In the genomic region with DNA sequence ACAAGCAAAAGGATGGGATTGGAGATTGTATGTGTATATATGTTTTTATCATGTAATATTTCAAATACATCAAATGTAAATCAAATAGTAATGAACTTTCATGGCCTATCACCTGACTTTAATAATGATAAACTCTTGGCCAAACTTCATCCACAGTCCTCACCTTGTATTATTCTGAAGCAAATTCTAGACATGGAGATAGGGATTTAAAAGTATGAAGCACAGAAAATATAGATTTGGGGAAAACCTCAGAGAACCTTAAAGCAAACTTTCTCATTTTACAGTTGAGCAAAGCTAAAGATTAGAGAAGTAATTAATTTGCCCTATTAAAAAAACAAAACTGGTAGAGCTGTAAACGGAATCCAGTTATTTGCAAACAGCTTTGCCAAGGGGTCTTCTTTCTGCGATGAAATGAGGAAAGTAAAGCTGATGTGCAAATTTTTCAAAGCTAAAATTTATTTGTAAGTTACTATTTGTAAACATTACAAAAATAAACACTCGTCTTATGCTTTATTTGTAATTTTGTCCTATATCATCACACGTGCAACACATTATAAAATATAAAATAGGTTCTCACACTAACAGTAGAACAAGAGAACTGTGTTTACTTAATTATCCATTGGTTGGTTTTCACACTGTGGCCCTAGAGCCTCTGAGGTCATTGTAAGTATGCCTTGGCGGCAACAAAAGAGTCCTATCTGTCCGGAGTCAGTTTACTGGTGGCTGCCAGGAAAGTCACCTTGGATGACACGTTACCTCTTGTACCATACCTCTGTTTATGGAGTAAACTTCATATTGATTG, we compare ENCODE assay signal across 2 cellular contexts.
A peak's percentile ranks its signal among the peaks of the same experiment; 100 is the strongest.
TF ChIP-seq lines count a peak whose summit lies in the region.

No MANE protein-coding gene starts in this region.

TF ChIP-seq in liver, 16 proteins besides CTCF, POLR2A, EP300 and RAD21:
- TF ChIP-seq RXRA (IDR thresholded peaks at IDR 0.05) (peak; percentile 60 to 62), HNF4G (IDR thresholded peaks at IDR 0.05) (no peak), YY1 (IDR thresholded peaks at IDR 0.05) (no peak), HNF4A (conservative IDR thresholded peaks at IDR 0.05) (peak in 1 of 2 donors; percentile 20), JUND (IDR thresholded peaks at IDR 0.05) (peak in 1 of 2 donors; percentile 33), NR2F2 (IDR thresholded peaks at IDR 0.05) (no peak), TAF1 (conservative IDR thresholded peaks at IDR 0.05) (no peak), EGR1 (IDR thresholded peaks at IDR 0.05; ENCODE audit: low read depth in 2 of 2) (no peak)
- TF ChIP-seq, protein P1, sequence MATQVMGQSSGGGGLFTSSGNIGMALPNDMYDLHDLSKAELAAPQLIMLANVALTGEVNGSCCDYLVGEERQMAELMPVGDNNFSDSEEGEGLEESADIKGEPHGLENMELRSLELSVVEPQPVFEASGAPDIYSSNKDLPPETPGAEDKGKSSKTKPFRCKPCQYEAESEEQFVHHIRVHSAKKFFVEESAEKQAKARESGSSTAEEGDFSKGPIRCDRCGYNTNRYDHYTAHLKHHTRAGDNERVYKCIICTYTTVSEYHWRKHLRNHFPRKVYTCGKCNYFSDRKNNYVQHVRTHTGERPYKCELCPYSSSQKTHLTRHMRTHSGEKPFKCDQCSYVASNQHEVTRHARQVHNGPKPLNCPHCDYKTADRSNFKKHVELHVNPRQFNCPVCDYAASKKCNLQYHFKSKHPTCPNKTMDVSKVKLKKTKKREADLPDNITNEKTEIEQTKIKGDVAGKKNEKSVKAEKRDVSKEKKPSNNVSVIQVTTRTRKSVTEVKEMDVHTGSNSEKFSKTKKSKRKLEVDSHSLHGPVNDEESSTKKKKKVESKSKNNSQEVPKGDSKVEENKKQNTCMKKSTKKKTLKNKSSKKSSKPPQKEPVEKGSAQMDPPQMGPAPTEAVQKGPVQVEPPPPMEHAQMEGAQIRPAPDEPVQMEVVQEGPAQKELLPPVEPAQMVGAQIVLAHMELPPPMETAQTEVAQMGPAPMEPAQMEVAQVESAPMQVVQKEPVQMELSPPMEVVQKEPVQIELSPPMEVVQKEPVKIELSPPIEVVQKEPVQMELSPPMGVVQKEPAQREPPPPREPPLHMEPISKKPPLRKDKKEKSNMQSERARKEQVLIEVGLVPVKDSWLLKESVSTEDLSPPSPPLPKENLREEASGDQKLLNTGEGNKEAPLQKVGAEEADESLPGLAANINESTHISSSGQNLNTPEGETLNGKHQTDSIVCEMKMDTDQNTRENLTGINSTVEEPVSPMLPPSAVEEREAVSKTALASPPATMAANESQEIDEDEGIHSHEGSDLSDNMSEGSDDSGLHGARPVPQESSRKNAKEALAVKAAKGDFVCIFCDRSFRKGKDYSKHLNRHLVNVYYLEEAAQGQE (IDR thresholded peaks at IDR 0.05) = no peak

TF ChIP-seq in HepG2, 621 proteins besides CTCF, POLR2A, EP300 and RAD21:
- TF ChIP-seq MTF1 (CRISPR knock-in tag; IDR thresholded peaks at IDR 0.05) = no peak
- no peak for TF ChIP-seq ZNF747 (CRISPR knock-in tag; IDR thresholded peaks at IDR 0.05; ENCODE audit: borderline replicate concordance)
- no peak for TF ChIP-seq ZNF343 (CRISPR knock-in tag; IDR thresholded peaks at IDR 0.05)
- TF ChIP-seq ZNF569 (CRISPR knock-in tag; IDR thresholded peaks at IDR 0.05; ENCODE audit: borderline replicate concordance) = no peak
- TF ChIP-seq ZNF879 (CRISPR knock-in tag; IDR thresholded peaks at IDR 0.05) = no peak
- no peak for TF ChIP-seq SPEN (CRISPR knock-in tag; IDR thresholded peaks at IDR 0.05; ENCODE audit: low read depth)
- TF ChIP-seq, protein P2, sequence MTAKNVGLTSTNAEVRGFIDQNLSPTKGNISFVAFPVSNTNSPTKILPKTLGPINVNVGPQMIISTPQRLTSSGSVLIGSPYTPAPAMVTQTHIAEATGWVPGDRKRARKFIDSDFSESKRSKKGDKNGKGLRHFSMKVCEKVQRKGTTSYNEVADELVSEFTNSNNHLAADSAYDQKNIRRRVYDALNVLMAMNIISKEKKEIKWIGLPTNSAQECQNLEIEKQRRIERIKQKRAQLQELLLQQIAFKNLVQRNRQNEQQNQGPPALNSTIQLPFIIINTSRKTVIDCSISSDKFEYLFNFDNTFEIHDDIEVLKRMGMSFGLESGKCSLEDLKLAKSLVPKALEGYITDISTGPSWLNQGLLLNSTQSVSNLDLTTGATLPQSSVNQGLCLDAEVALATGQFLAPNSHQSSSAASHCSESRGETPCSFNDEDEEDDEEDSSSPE (CRISPR knock-in tag; IDR thresholded peaks at IDR 0.05) = no peak
- TF ChIP-seq FLYWCH1 (CRISPR knock-in tag; IDR thresholded peaks at IDR 0.05) = no peak
- TF ChIP-seq, protein P3, sequence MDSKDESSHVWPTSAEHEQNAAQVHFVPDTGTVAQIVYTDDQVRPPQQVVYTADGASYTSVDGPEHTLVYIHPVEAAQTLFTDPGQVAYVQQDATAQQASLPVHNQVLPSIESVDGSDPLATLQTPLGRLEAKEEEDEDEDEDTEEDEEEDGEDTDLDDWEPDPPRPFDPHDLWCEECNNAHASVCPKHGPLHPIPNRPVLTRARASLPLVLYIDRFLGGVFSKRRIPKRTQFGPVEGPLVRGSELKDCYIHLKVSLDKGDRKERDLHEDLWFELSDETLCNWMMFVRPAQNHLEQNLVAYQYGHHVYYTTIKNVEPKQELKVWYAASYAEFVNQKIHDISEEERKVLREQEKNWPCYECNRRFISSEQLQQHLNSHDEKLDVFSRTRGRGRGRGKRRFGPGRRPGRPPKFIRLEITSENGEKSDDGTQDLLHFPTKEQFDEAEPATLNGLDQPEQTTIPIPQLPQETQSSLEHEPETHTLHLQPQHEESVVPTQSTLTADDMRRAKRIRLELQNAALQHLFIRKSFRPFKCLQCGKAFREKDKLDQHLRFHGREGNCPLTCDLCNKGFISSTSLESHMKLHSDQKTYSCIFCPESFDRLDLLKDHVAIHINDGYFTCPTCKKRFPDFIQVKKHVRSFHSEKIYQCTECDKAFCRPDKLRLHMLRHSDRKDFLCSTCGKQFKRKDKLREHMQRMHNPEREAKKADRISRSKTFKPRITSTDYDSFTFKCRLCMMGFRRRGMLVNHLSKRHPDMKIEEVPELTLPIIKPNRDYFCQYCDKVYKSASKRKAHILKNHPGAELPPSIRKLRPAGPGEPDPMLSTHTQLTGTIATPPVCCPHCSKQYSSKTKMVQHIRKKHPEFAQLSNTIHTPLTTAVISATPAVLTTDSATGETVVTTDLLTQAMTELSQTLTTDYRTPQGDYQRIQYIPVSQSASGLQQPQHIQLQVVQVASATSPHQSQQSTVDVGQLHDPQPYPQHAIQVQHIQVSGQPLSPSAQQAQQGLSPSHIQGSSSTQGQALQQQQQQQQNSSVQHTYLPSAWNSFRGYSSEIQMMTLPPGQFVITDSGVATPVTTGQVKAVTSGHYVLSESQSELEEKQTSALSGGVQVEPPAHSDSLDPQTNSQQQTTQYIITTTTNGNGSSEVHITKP (CRISPR knock-in tag; IDR thresholded peaks at IDR 0.05; ENCODE audit: low read depth) = no peak
- no peak for TF ChIP-seq ZNF652 (CRISPR knock-in tag; IDR thresholded peaks at IDR 0.05; ENCODE audit: borderline replicate concordance, low read depth)
- no peak for TF ChIP-seq AGO1 (IDR thresholded peaks at IDR 0.05; ENCODE audit: low read depth, low read length, poor library complexity, severe bottlenecking)
- TF ChIP-seq, protein P4, sequence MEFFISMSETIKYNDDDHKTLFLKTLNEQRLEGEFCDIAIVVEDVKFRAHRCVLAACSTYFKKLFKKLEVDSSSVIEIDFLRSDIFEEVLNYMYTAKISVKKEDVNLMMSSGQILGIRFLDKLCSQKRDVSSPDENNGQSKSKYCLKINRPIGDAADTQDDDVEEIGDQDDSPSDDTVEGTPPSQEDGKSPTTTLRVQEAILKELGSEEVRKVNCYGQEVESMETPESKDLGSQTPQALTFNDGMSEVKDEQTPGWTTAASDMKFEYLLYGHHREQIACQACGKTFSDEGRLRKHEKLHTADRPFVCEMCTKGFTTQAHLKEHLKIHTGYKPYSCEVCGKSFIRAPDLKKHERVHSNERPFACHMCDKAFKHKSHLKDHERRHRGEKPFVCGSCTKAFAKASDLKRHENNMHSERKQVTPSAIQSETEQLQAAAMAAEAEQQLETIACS (CRISPR knock-in tag; IDR thresholded peaks at IDR 0.05) = no peak
